ENCODE assay signal across 9 cellular contexts in the genomic region with DNA sequence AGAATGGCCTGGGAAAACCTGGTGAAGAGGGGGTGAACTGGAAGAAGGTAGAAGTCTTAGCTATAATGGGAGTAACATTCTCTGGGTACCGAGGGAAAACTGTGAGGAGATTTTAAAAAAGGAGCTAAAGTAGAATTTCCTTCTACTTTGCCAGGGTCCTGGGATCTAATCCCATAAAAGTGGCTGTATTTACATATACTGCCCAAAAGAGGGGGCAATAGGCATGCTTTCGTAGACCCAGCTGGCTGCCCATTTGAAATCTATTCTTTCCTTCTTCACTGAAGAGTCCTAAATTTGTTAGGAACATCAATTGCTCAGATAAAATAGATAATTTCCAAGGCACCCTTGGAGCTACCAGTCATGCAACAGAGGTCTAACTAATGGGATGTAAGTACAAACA.
DNase-seq lines count a peak whose midpoint lies in the region; ATAC-seq and TF ChIP-seq lines count a peak whose summit lies in the region.
"Had no signal": no experiment of that assay in that cellular context is flagged by ENCODE, and none has a peak within 500 bp of the region (broad histone marks: within the 10 kb centered on the region; RNA-seq: fewer than 3 reads in every experiment).

No MANE protein-coding gene starts in this region.

- no peak overlapping the region for H4K5ac ChIP-seq in H9 (ENCODE audit: insufficient read length, low read depth, low read length)

- H3K4ac ChIP-seq in H9 (ENCODE audit: low read depth, low read length) = no peak overlapping the region

- H3T11ph ChIP-seq in H9 (ENCODE audit: low read length) = no peak overlapping the region

- H2BK5ac ChIP-seq in H9 (ENCODE audit: insufficient read length, low read length) = no peak overlapping the region

- intact Hi-C loops in Calu3 (cut with micrococcal nuclease; ENCODE audit: unreplicated experiment) = loop anchor here (1.0 to 5.0 kb wide), 2 partner anchors 584 to 639 kb away; a partner anchor contains a TSS

- H4K91ac ChIP-seq in H9 (ENCODE audit: insufficient read length, low read depth, low read length) = no peak overlapping the region

- H3K9me3 Mint-ChIP-seq in Calu3 (ENCODE audit: low read depth, unreplicated experiment) (no peaks in the 10 kb centered on the region), H9 (no peaks in the 10 kb centered on the region)

- H3K79me2 ChIP-seq in H9 (ENCODE audit: insufficient read depth, low read length) = no peaks in the 10 kb centered on the region

- no peaks in the 10 kb centered on the region for H4K20me1 ChIP-seq in H9 (ENCODE audit: control insufficient read depth, insufficient read depth, insufficient read length)

- H3K4me2 ChIP-seq in H9 (ENCODE audit: insufficient read depth, insufficient read length, low read length) = no peak overlapping the region

- no peaks in the 10 kb centered on the region for H3K9me3 ChIP-seq in H9 (ENCODE audit: control insufficient read depth, low read depth, low read length)
- H3K9me3 ChIP-seq in effector memory CD4-positive, alpha-beta T cell (ENCODE audit: control insufficient read depth, low read length) = no peaks in the 10 kb centered on the region
- H3K9me3 ChIP-seq: SJSA1 had no signal

- H3K79me1 ChIP-seq in H9 (ENCODE audit: insufficient read depth, low read depth, low read length, poor library complexity, severe bottlenecking) = no peaks in the 10 kb centered on the region

- no peak overlapping the region for H2BK12ac ChIP-seq in H9 (ENCODE audit: insufficient read length, low read depth, low read length)

- no peak overlapping the region for H3K27ac ChIP-seq in H9 (ENCODE audit: insufficient read length, low read depth, low read length)
- no peak overlapping the region for H3K27ac ChIP-seq in VCaP
- H3K27ac ChIP-seq in effector memory CD4-positive, alpha-beta T cell (ENCODE audit: insufficient read depth, low read length, poor library complexity, severe bottlenecking) = no peak overlapping the region
- H3K27ac ChIP-seq: SJSA1 had no signal

- H4K8ac ChIP-seq in H9 (replicated peaks; ENCODE audit: insufficient read length, low read depth, low read length) = no peak overlapping the region

- peaks cover 29% of the 10 kb centered on the region for H3K36me3 ChIP-seq in effector memory CD4-positive, alpha-beta T cell (ENCODE audit: control insufficient read depth, insufficient read depth, low read length)

- H3K14ac ChIP-seq in H9 (ENCODE audit: insufficient read depth, low read length) = no peak overlapping the region

- H3K4me1 ChIP-seq in H9 (ENCODE audit: insufficient read depth, low read length) = no peaks in the 10 kb centered on the region
- H3K4me1 ChIP-seq in effector memory CD4-positive, alpha-beta T cell (ENCODE audit: control insufficient read depth, insufficient read depth, low read length, poor library complexity, severe bottlenecking) = no peaks in the 10 kb centered on the region
- H3K4me1 ChIP-seq: SJSA1 had no signal

- H3K27me3 Mint-ChIP-seq in Calu3 (ENCODE audit: unreplicated experiment) (no peaks in the 10 kb centered on the region), H9 (ENCODE audit: low read depth) (no peaks in the 10 kb centered on the region)

- BruUV-seq in Calu3 (replicated peaks; lab: Mats Ljungman, UMichigan) = no TSS peak

- no peak overlapping the region for H3K18ac ChIP-seq in H9 (ENCODE audit: insufficient read length, low read depth, low read length)

- no peak overlapping the region for H2BK15ac ChIP-seq in H9 (ENCODE audit: low read depth, low read length)

- no peak overlapping the region for H3K23ac ChIP-seq in H9 (ENCODE audit: insufficient read length, low read depth, low read length)

- DNase-seq in Calu3 (no peak), H9 (no peak), left lobe of liver (ENCODE audit: low spot score) (no peak), NAMALWA (ENCODE audit: low spot score) (no peak)
- DNase-seq in effector memory CD4-positive, alpha-beta T cell = no peak

- no peaks in the 10 kb centered on the region for H3K27me3 ChIP-seq in H9 (ENCODE audit: insufficient read depth, low read length)
- H3K27me3 ChIP-seq in effector memory CD4-positive, alpha-beta T cell (replicated peaks; ENCODE audit: control insufficient read depth, insufficient read depth, low read length, poor library complexity, severe bottlenecking) = no peaks in the 10 kb centered on the region
- H3K27me3 ChIP-seq: SJSA1 had no signal

- H3K9ac ChIP-seq in H9 (ENCODE audit: extremely low read depth, insufficient read length, low read length) = no peak overlapping the region

- H3K36me3 Mint-ChIP-seq in Calu3 (ENCODE audit: insufficient read depth, unreplicated experiment) (peaks cover 10% of the 10 kb centered on the region), H9 (ENCODE audit: insufficient read depth in 1 of 3, low read depth in 3 of 3) (peaks cover 0 to 32% (median 4%) of the 10 kb centered on the region in 3 experiments; a peak in 3 of 7 replicates)

- H2AK5ac ChIP-seq in H9 (ENCODE audit: insufficient read length, low read length) = no peak overlapping the region

- CTCF ChIA-PET in Calu3 (lab: Charles Lee) = interaction anchor here (1.1 to 1.6 kb wide), 2 partner anchors 159 to 585 kb away, joined by 4 to 10 read pairs; a partner anchor contains a TSS

- H2AFZ ChIP-seq in H9 (ENCODE audit: low read length) = no peak overlapping the region

- WGBS in H9 (ENCODE audit: extremely low coverage, insufficient read length, low lambda C conversion rate) = no CpG with 5 or more reads among the region's 2 CpGs

- H3K4me3 Mint-ChIP-seq in Calu3 (ENCODE audit: low read depth, unreplicated experiment) = no peak overlapping the region
- no peak overlapping the region for H3K4me3 Mint-ChIP-seq in H9

- no peaks in the 10 kb centered on the region for H3K23me2 ChIP-seq in H9 (ENCODE audit: insufficient read length, low read depth, low read length, poor library complexity, severe bottlenecking)

- H3K4me3 ChIP-seq in effector memory CD4-positive, alpha-beta T cell (ENCODE audit: insufficient read depth, low read depth, low read length, poor library complexity, severe bottlenecking) = no peak overlapping the region
- H3K4me3 ChIP-seq: SJSA1 had no signal

- peak; percentile 74 for ATAC-seq in left lobe of liver
- ATAC-seq in HG03039 (IDR thresholded peaks at IDR 0.05; ENCODE audit: unreplicated experiment) = no peak
- no peak for ATAC-seq in HG03025 (IDR thresholded peaks at IDR 0.05; ENCODE audit: low FRiP score, unreplicated experiment)

- H3K27ac Mint-ChIP-seq in Calu3 (ENCODE audit: unreplicated experiment) = no peak overlapping the region
- H3K27ac Mint-ChIP-seq in H9 = no peak overlapping the region

- no peak overlapping the region for H2BK20ac ChIP-seq in H9 (ENCODE audit: low read depth, low read length, poor library complexity, severe bottlenecking)

- no peak overlapping the region for H2BK120ac ChIP-seq in H9 (ENCODE audit: low read depth, low read length, poor library complexity, severe bottlenecking)

- H3K4me1 Mint-ChIP-seq in Calu3 (ENCODE audit: low read depth, unreplicated experiment) (no peaks in the 10 kb centered on the region), H9 (no peaks in the 10 kb centered on the region)

- TF ChIP-seq CTCF in Calu3 (IDR thresholded peaks at IDR 0.05; ENCODE audit: unreplicated experiment) (peak; percentile 54), H9 (conservative IDR thresholded peaks at IDR 0.05) (peak; percentile 65), VCaP (conservative IDR thresholded peaks at IDR 0.05) (peak; percentile 66)

- no peak overlapping the region for H3K56ac ChIP-seq in H9 (ENCODE audit: insufficient read length, low read depth, low read length)
